Comparison of ENCODE assay signal across 1 cellular context in genomic region chr4:76614589-76614988, GRCh38.
TF ChIP-seq lines count a peak whose summit lies in the region.

No MANE protein-coding gene starts in this region.

TF ChIP-seq in IMR-90, 13 proteins besides CTCF, POLR2A, EP300 and RAD21:
- no peak for TF ChIP-seq RFX5 (IDR thresholded peaks at IDR 0.05; ENCODE audit: low read depth, low read length)
- no peak for TF ChIP-seq MAZ (IDR thresholded peaks at IDR 0.05; ENCODE audit: borderline replicate concordance, low read depth, low read length)
- no peak for TF ChIP-seq NFE2L2 (IDR thresholded peaks at IDR 0.05; ENCODE audit: low read depth, low read length)
- no peak for TF ChIP-seq CEBPB (IDR thresholded peaks at IDR 0.05; ENCODE audit: low read depth, low read length)
- TF ChIP-seq SMC3 (IDR thresholded peaks at IDR 0.05; ENCODE audit: low read depth, low read length): no peak
- no peak for TF ChIP-seq RCOR1 (IDR thresholded peaks at IDR 0.05; ENCODE audit: insufficient replicate concordance, low read length)
- no peak for TF ChIP-seq BHLHE40 (IDR thresholded peaks at IDR 0.05; ENCODE audit: low read depth, low read length)
- no peak for TF ChIP-seq MXI1 (IDR thresholded peaks at IDR 0.05; ENCODE audit: borderline replicate concordance, low read depth, low read length)
- TF ChIP-seq FOS (IDR thresholded peaks at IDR 0.05; ENCODE audit: low read depth, low read length): no peak
- no peak for TF ChIP-seq MAFK (IDR thresholded peaks at IDR 0.05; ENCODE audit: low read depth, low read length)
- TF ChIP-seq ELK1 (IDR thresholded peaks at IDR 0.05; ENCODE audit: borderline replicate concordance, low read depth, low read length): no peak
- no peak for TF ChIP-seq USF2 (IDR thresholded peaks at IDR 0.05; ENCODE audit: low read depth, low read length)
